9 cellular contexts compared by ENCODE assay signal in the genomic region with DNA sequence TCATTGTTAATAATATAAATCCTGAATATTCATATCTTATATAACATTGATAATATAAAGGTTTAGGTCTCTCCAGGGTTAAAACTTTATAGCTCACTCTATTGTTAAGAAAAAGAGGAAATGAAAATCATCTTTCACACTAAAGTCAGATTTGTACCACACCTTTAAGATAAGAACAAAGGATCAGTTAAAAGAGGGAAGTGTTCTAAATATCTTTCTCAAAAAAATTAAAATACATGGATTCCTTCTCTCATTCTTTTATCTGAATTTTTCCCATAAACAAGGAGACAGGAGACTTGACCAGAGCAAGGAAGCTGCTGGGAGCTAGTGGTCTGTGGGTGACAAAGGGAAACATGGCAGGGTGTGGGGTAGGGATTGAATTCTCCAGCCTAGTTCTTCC.
"Had no signal": no experiment of that assay in that cellular context is flagged by ENCODE, and none has a peak within 500 bp of the region (broad histone marks: within the 10 kb centered on the region; RNA-seq: fewer than 3 reads in every experiment).

No MANE protein-coding gene starts in this region.

- H3K27ac ChIP-seq: GM23248 had no signal

- H3K4me3 ChIP-seq: GM23248, HAP-1 had no signal

- H3K9me3 ChIP-seq: HAP-1 had no signal

- H3K4me1 ChIP-seq: HAP-1 had no signal

- H2AFZ ChIP-seq: GM23248 had no signal

- H3K4me3 Mint-ChIP-seq: HFFc6, IgD-negative memory B cell had no signal

- H3K36me3 Mint-ChIP-seq: IgD-negative memory B cell had no signal

- H3K27me3 Mint-ChIP-seq: IgD-negative memory B cell had no signal

- H3K9ac ChIP-seq: GM23248 had no signal

- ATAC-seq: HCT116 had no signal

- H3K36me3 ChIP-seq: HAP-1 had no signal

- H3K4me1 Mint-ChIP-seq: IgD-negative memory B cell had no signal

- FAIRE-seq: HTR-8/SVneo had no signal

- DNase-seq: GM23248, GOT3, H7, HFFc6, KG1 had no signal

- H3K27ac Mint-ChIP-seq: HFFc6, IgD-negative memory B cell had no signal
